Comparison of ENCODE assay signal across 1 cellular context in the genomic region with DNA sequence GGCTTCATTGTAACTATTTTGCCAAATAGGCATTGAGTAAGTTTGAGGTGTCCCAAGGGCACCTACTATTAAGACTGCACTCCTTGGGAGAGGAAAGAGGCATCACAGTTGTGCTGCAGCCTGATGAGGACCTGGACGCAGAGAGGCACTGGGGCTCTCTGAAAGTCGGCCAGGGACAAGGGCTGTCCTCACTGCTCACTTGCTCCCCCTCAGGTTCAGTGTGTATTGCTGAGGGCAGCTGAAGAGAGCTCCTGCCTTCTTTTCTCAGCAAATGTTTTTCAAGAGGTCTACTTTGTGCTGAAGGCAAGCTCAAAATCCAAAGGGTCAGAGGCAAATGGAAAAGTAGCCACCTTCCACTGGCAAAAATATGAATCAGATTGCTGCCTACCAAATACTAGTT.
TF ChIP-seq lines count a peak whose summit lies in the region.

No MANE protein-coding gene starts in this region.

TF ChIP-seq in HCT116, 20 proteins besides CTCF, POLR2A, EP300 and RAD21 (continued from another document):
- TF ChIP-seq SP1 (IDR thresholded peaks at IDR 0.05; ENCODE audit: low read depth): no peak
TF ChIP-seq in HCT116: peak in this region for 0.
